8 cellular contexts compared by ENCODE assay signal in genomic region chr16:4350787-4351659, GRCh38. TPM values are rescaled to one million over a fixed set of nuclear protein-coding genes. Genes with fewer than 3 reads are reported as not detected.
DNase-seq lines count a peak whose midpoint lies in the region; ATAC-seq lines count a peak whose summit lies in the region.

PAM16 (minus strand) TSS chr16:4351321; CDS start chr16:4351234, 87 bp downstream.

- peak; percentile 89 for ATAC-seq in HG03439 (IDR thresholded peaks at IDR 0.05; ENCODE audit: unreplicated experiment)

- DNase-seq in Ammon's horn (ENCODE audit: low spot score) (peak; percentile 94), GM19238 (ENCODE audit: insufficient read length, low spot score) (peak; percentile 97), NCI-H510A (lab: John Stamatoyannopoulos, UW) (peak; percentile 76), cerebellum (ENCODE audit: low spot score) (peak; percentile 97), kidney glomerular epithelial cell (lab: John Stamatoyannopoulos, UW) (peak; percentile 91)
- DNase-seq in activated CD4-positive, alpha-beta T cell treated with anti-CD3 and anti-CD28 coated beads for 1 hour, result peak; percentile 96
- DNase-seq in stimulated activated CD4-positive, alpha-beta T cell treated with anti-CD3 and anti-CD28 coated beads, Interleukin-1b, Interleukin-23, amount 100 ng/mL, for 1 hour (ENCODE audit: low read depth in 2 of 2), result peak; percentile 94 to 98

RNA-seq across cellular contexts. Expression of gene PAM16, which starts in this region (rescaled TPM):
- total RNA-seq in cerebellum, result 19.1 TPM

Comparison
In these comparisons a context has a peak if more than half of its experiments do, and no peak if none do; other contexts are left out.
1. Peak in every context shown above with its lines: DNase-seq and ATAC-seq.